Comparison of ENCODE assay signal across 16 cellular contexts in the genomic region with DNA sequence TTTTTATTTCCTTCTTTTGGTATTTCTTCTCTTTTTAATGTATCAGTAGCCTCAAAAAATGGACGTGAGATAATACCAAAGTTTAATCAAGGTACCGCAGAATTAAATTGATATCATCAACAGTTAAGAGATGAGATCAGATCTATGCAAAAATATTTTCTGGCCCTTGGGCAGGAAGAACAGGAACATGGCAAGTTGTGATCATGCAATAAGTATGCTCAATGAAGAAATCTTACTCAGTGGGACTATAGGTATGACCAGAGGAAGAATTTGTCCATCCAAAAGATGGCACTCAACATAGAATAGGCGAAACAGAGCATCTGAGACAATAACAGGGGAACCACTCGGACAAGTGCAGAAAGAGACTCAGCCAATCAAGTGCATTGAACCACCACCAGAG. TPM values are rescaled to one million over a fixed set of nuclear protein-coding genes. Genes with fewer than 3 reads are reported as not detected.
DNase-seq lines count a peak whose midpoint lies in the region; ATAC-seq, FAIRE-seq and TF ChIP-seq lines count a peak whose summit lies in the region.
"Had no signal": no experiment of that assay in that cellular context is flagged by ENCODE, and none has a peak within 500 bp of the region (broad histone marks: within the 10 kb centered on the region; RNA-seq: fewer than 3 reads in every experiment).

No MANE protein-coding gene starts in this region.

- no peak for ATAC-seq in PC-3
- no peak for ATAC-seq in WTC11
- ATAC-seq in activated T-helper 17 cell treated with anti-CD3 and anti-CD28 coated beads, Interleukin-2, amount 50 U/mL, for 72 hours (replicated peaks) = no peak
- ATAC-seq: CD8-positive, alpha-beta T cell had no signal

- no peaks in the 10 kb centered on the region for H3K9me3 Mint-ChIP-seq in WTC11
- no peaks in the 10 kb centered on the region for H3K9me3 Mint-ChIP-seq in activated T-helper 17 cell treated with anti-CD3 and anti-CD28 coated beads, Interleukin-2, amount 50 U/mL, for 72 hours
- H3K9me3 Mint-ChIP-seq: CD8-positive, alpha-beta T cell had no signal

- in situ Hi-C loops in GM23248 (cut with MboI) = loop anchor here (10.0 kb wide), 1 partner anchor 86 kb away; no protein-coding TSS in a partner anchor

- peaks cover 24% of the 10 kb centered on the region for H3F3A ChIP-seq in GM23248 (ENCODE audit: insufficient read depth)
- H3F3A ChIP-seq in PC-3 (ENCODE audit: low read length, unreplicated experiment) = peaks cover 12% of the 10 kb centered on the region

- H3K36me3 ChIP-seq in GM23248 (ENCODE audit: low read depth) (no peaks in the 10 kb centered on the region), KMS-11 (ENCODE audit: insufficient read depth) (no peaks in the 10 kb centered on the region), PC-3 (ENCODE audit: low read depth, low read length) (no peaks in the 10 kb centered on the region), bronchial epithelial cell (ENCODE audit: control insufficient read depth, insufficient read depth, low read length) (no peaks in the 10 kb centered on the region)

- no peak for TF ChIP-seq CTCF in KMS-11 (conservative IDR thresholded peaks at IDR 0.05; ENCODE audit: low read depth, low read length)
- no peak for TF ChIP-seq CTCF in PC-3 (conservative IDR thresholded peaks at IDR 0.05; ENCODE audit: low read depth, low read length)
- TF ChIP-seq CTCF in bronchial epithelial cell (IDR thresholded peaks at IDR 0.05; ENCODE audit: insufficient read depth, low read length, severe bottlenecking) = no peak
- TF ChIP-seq CTCF in WTC11 (IDR thresholded peaks at IDR 0.05) = no peak

- POLR2A ChIA-PET in PC-3 (lab: Charles Lee; ENCODE audit: unreplicated experiment) (interaction anchor here (0.6 kb wide), 1 partner anchor 484 kb away, joined by 10 read pairs; no protein-coding TSS in a partner anchor), WTC11 (lab: Charles Lee) (no interaction called here)

- no TSS peak for BruUV-seq in PC-3 (replicated peaks; lab: Mats Ljungman, UMichigan)

- intact Hi-C loops in PC-3 (cut with micrococcal nuclease) = no loop called here

- no peak overlapping the region for H3K27ac Mint-ChIP-seq in WTC11
- H3K27ac Mint-ChIP-seq in activated T-helper 17 cell treated with anti-CD3 and anti-CD28 coated beads, Interleukin-2, amount 50 U/mL, for 72 hours = no peak overlapping the region
- H3K27ac Mint-ChIP-seq: CD14-positive monocyte; CD8-positive, alpha-beta T cell; IgD-negative memory B cell had no signal

- H3K27me3 ChIP-seq in GM23248 (replicated peaks; ENCODE audit: insufficient read depth) = no peaks in the 10 kb centered on the region
- no peaks in the 10 kb centered on the region for H3K27me3 ChIP-seq in KMS-11 (ENCODE audit: insufficient read depth, low read depth)
- H3K27me3 ChIP-seq in PC-3 (ENCODE audit: low read length) = no peaks in the 10 kb centered on the region
- H3K27me3 ChIP-seq in bronchial epithelial cell (ENCODE audit: control insufficient read depth, insufficient read depth, low read length) = no peaks in the 10 kb centered on the region

- no peaks in the 10 kb centered on the region for H3K9me3 ChIP-seq in GM23248 (ENCODE audit: low read depth)
- H3K9me3 ChIP-seq in PC-3 (ENCODE audit: low read length) = no peaks in the 10 kb centered on the region
- H3K9me3 ChIP-seq: Caco-2 had no signal

- FAIRE-seq in bronchial epithelial cell (lab: Jason Lieb, UNC) = no peak

- H3K9ac ChIP-seq in GM23248 (no peak overlapping the region), KMS-11 (0 out of 2 replicates have a peak overlapping the region, but pooled peaks have one; percentile 22), PC-3 (ENCODE audit: low read length) (no peak overlapping the region)

- H3K4me3 ChIP-seq in GM23248 = no peak overlapping the region
- H3K4me3 ChIP-seq in KMS-11 (IDR thresholded peaks at IDR 0.05; ENCODE audit: insufficient read depth, low read depth, low read length) = no peak overlapping the region
- no peak overlapping the region for H3K4me3 ChIP-seq in PC-3 (ENCODE audit: low read length)
- H3K4me3 ChIP-seq in bronchial epithelial cell (ENCODE audit: low read depth, low read length) = no peak overlapping the region

- H3K4me3 Mint-ChIP-seq in WTC11 = no peak overlapping the region
- H3K4me3 Mint-ChIP-seq in activated T-helper 17 cell treated with anti-CD3 and anti-CD28 coated beads, Interleukin-2, amount 50 U/mL, for 72 hours = no peak overlapping the region
- H3K4me3 Mint-ChIP-seq: CD8-positive, alpha-beta T cell had no signal

- H3K27me3 Mint-ChIP-seq in WTC11 (ENCODE audit: low read depth) = no peaks in the 10 kb centered on the region
- peaks cover 3% of the 10 kb centered on the region for H3K27me3 Mint-ChIP-seq in activated T-helper 17 cell treated with anti-CD3 and anti-CD28 coated beads, Interleukin-2, amount 50 U/mL, for 72 hours

- peaks cover 7% of the 10 kb centered on the region for H3K4me1 Mint-ChIP-seq in WTC11
- peaks cover 13% of the 10 kb centered on the region for H3K4me1 Mint-ChIP-seq in activated T-helper 17 cell treated with anti-CD3 and anti-CD28 coated beads, Interleukin-2, amount 50 U/mL, for 72 hours

- CTCF ChIA-PET in PC-3 (lab: Charles Lee) (interaction anchor here (1.0 to 2.0 kb wide), 3 partner anchors 33 to 171 kb away, joined by 4 to 11 read pairs (median 5); a partner anchor contains a TSS), WTC11 (lab: Charles Lee) (no interaction called here)

- H2AFZ ChIP-seq in GM23248 = no peak overlapping the region
- H2AFZ ChIP-seq in KMS-11 (ENCODE audit: low read depth) = no peak overlapping the region
- no peak overlapping the region for H2AFZ ChIP-seq in PC-3 (ENCODE audit: low read length)

- H3K4me1 ChIP-seq in GM23248 (ENCODE audit: insufficient read depth) (peaks cover 33% of the 10 kb centered on the region), KMS-11 (ENCODE audit: low read depth, poor library complexity, severe bottlenecking) (peaks cover 67% of the 10 kb centered on the region), PC-3 (ENCODE audit: insufficient read depth, low read length) (peaks cover 35% of the 10 kb centered on the region)

- H3K79me2 ChIP-seq in GM23248 (ENCODE audit: insufficient read depth) = no peaks in the 10 kb centered on the region
- no peaks in the 10 kb centered on the region for H3K79me2 ChIP-seq in KMS-11 (ENCODE audit: insufficient read depth, low read depth)
- H3K79me2 ChIP-seq in PC-3 (ENCODE audit: low read length) = no peaks in the 10 kb centered on the region

- H4K20me1 ChIP-seq in GM23248 (ENCODE audit: insufficient read depth) (no peaks in the 10 kb centered on the region), KMS-11 (ENCODE audit: insufficient read depth) (no peaks in the 10 kb centered on the region), PC-3 (ENCODE audit: low read length) (no peaks in the 10 kb centered on the region)

- H3K9me2 ChIP-seq in GM23248 (ENCODE audit: insufficient read depth) = no peaks in the 10 kb centered on the region
- H3K9me2 ChIP-seq in PC-3 (replicated peaks; ENCODE audit: low read length) = no peaks in the 10 kb centered on the region

- WGBS in GM23248 (ENCODE audit: low coverage in 1 of 2, low lambda C conversion rate in 2 of 2, missing lambda C conversion rate in 2 of 2), 2 experiments = 92 to 97% methylated on average over 4 of the region's 4 CpGs

- no peak for DNase-seq in GM23248
- DNase-seq in PC-3 = peak; percentile 36
- peak; percentile 9 for DNase-seq in bronchial epithelial cell (ENCODE audit: low read depth)
- no peak for DNase-seq in WTC11 (ENCODE audit: low spot score)
- no peak for DNase-seq in NCI-H1417 treated with DMSO at 0.1 percent for 48 hours (lab: John Stamatoyannopoulos, UW)
- DNase-seq in OCI-M1 (lab: John Stamatoyannopoulos, UW) = no peak
- DNase-seq: Caco-2; CD8-positive, alpha-beta T cell; DND-41; GDM1 had no signal

- H3K4me2 ChIP-seq in GM23248 (ENCODE audit: unreplicated experiment) = peak overlapping the region; percentile 45
- H3K4me2 ChIP-seq in KMS-11 = peak overlapping the region; percentile 84
- H3K4me2 ChIP-seq in PC-3 (ENCODE audit: low read length) = peak overlapping the region; percentile 77

- H3K27ac ChIP-seq in GM23248 (no peak overlapping the region), KMS-11 (peak overlapping the region; percentile 96), PC-3 (ENCODE audit: low read length) (peak overlapping the region; percentile 10; the same call in 1 of the 2 replicates)

- no peaks in the 10 kb centered on the region for H3K36me3 Mint-ChIP-seq in WTC11
- no peaks in the 10 kb centered on the region for H3K36me3 Mint-ChIP-seq in activated T-helper 17 cell treated with anti-CD3 and anti-CD28 coated beads, Interleukin-2, amount 50 U/mL, for 72 hours (ENCODE audit: low read depth)
- H3K36me3 Mint-ChIP-seq: CD14-positive monocyte; CD8-positive, alpha-beta T cell had no signal

TF ChIP-seq in WTC11, 78 proteins besides CTCF, POLR2A, EP300 and RAD21 (continues in another document):
- no peak for TF ChIP-seq CREM (CRISPR knock-in tag; IDR thresholded peaks at IDR 0.05)
- no peak for TF ChIP-seq ZNF263 (CRISPR knock-in tag; IDR thresholded peaks at IDR 0.05; ENCODE audit: low read depth)
- no peak for TF ChIP-seq JUN (CRISPR knock-in tag; IDR thresholded peaks at IDR 0.05)
- no peak for TF ChIP-seq SOX15 (CRISPR knock-in tag; IDR thresholded peaks at IDR 0.05)
- TF ChIP-seq ZNF423 (CRISPR knock-in tag; IDR thresholded peaks at IDR 0.05) = no peak
- TF ChIP-seq MXD4 (CRISPR knock-in tag; IDR thresholded peaks at IDR 0.05; ENCODE audit: borderline replicate concordance) = no peak
- TF ChIP-seq, protein P1, sequence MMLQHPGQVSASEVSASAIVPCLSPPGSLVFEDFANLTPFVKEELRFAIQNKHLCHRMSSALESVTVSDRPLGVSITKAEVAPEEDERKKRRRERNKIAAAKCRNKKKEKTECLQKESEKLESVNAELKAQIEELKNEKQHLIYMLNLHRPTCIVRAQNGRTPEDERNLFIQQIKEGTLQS (CRISPR knock-in tag; conservative IDR thresholded peaks at IDR 0.05) = no peak
- no peak for TF ChIP-seq ATF1 (CRISPR knock-in tag; IDR thresholded peaks at IDR 0.05)
- no peak for TF ChIP-seq ZNF416 (CRISPR knock-in tag; IDR thresholded peaks at IDR 0.05)

RNA-seq across cellular contexts. Expression of a gene that starts 0.9 kb away (rescaled TPM):
- total RNA-seq in GM23248 (2014; rRNA removed; shearing (Covaris generic)) = not detected in 2 replicates
- polyA plus RNA-seq in GM23248 (2016; fragmentation: Nextera tagmentation; extraction: Ambion mirVana) = not detected in 2 replicates
- total RNA-seq in PC-3 (2014; rRNA removed) (not detected in 2 replicates), bronchial epithelial cell (not detected in 2 replicates), WTC11 (2021) (not detected in 3 replicates)
- not detected for total RNA-seq in activated T-helper 17 cell treated with anti-CD3 and anti-CD28 coated beads, Interleukin-2, amount 50 U/mL, for 72 hours
- total RNA-seq: Caco-2; CD8-positive, alpha-beta T cell; HT-29 had no signal
- polyA plus RNA-seq: BJ, CD14-positive monocyte, IgD-negative memory B cell had no signal

RNA-seq across cellular contexts. Expression of a gene that starts 52.9 kb away (rescaled TPM):
- total RNA-seq in GM23248 (2014; rRNA removed; shearing (Covaris generic)) = 23.8 and 36.5 TPM in 2 replicates
- 15.3 and 15.5 TPM in 2 replicates for polyA plus RNA-seq in GM23248 (2016; fragmentation: Nextera tagmentation; extraction: Ambion mirVana)
- total RNA-seq in PC-3 (2014; rRNA removed) (28.5 and 31.5 TPM in 2 replicates), bronchial epithelial cell (11.1 and 15.3 TPM in 2 replicates), WTC11 (2021) (18.0 to 21.7 TPM (median 21.0 TPM) in 3 replicates)
- 10 to 100 TPM in 1 of 2 donors, 1 to 10 TPM in 1; 7.7 to 14.0 TPM for total RNA-seq in activated T-helper 17 cell treated with anti-CD3 and anti-CD28 coated beads, Interleukin-2, amount 50 U/mL, for 72 hours

Comparison
In these comparisons a context has a peak if more than half of its experiments do, and no peak if none do; other contexts are left out.
1. DNase-seq: peak in PC-3 (single experiment) and bronchial epithelial cell (single experiment); none in GM23248 (single experiment), WTC11 (single experiment), NCI-H1417 treated with DMSO at 0.1 percent for 48 hours (single experiment) and OCI-M1 (single experiment).
2. Peak in every context shown above with its lines, with median percentiles within 50 percentile points of each other: H3K4me2 ChIP-seq.